In genomic region chr3:121018917-121019321, GRCh38 we compare ENCODE assay signal across 21 cellular contexts.
"Had no signal": no experiment of that assay in that cellular context is flagged by ENCODE, and none has a peak within 500 bp of the region (broad histone marks: within the 10 kb centered on the region; RNA-seq: fewer than 3 reads in every experiment).

No MANE protein-coding gene starts in this region.

- H3K4me1 ChIP-seq: breast epithelium, pancreas, testis had no signal

- FAIRE-seq: astrocyte, endothelial cell of umbilical vein, pancreas had no signal

- H3K27ac ChIP-seq: breast epithelium, neutrophil, pancreas, testis had no signal

- H3K9me3 ChIP-seq: pancreas, testis had no signal

- H3K27me3 ChIP-seq: breast epithelium, neutrophil, pancreas, testis had no signal

- DNase-seq: activated CD4-positive, alpha-beta T cell treated with anti-CD3 and anti-CD28 coated beads, Interleukin-2, amount 50 U/mL, for 1 hour; activated CD8-positive, alpha-beta memory T cell treated with anti-CD3 and anti-CD28 coated beads, Interleukin-2, amount 50 U/mL, for 4 hours; activated naive CD4-positive, alpha-beta T cell treated with anti-CD3 and anti-CD28 coated beads, Interleukin-2, amount 50 U/mL, for 16 hours; activated T-cell treated with anti-CD3 and anti-CD28 coated beads, Interleukin-2, amount 50 U/mL, for 4 hours; effector CD8-positive, alpha-beta T cell; foreskin fibroblast; glutamatergic neuron; hypothalamus; natural killer cell; pancreas; stimulated activated CD4-positive, alpha-beta T cell treated with anti-CD3 and anti-CD28 coated beads, Interleukin-4, amount 100 ng/mL, for 24 hours; T1000; testis had no signal

- H3K4me2 ChIP-seq: smooth muscle cell had no signal

- H3K4me3 ChIP-seq: breast epithelium, pancreas, smooth muscle cell, testis had no signal

- ATAC-seq: activated CD4-positive, CD25-positive, alpha-beta regulatory T cell treated with anti-CD3 and anti-CD28 coated beads, Interleukin-2, amount 50 U/mL, for 24 hours; activated T-cell treated with anti-CD3 and anti-CD28 coated beads, Interleukin-2, amount 50 U/mL, for 4 hours; natural killer cell; pancreas; sciatic nerve; stimulated activated effector memory CD8-positive, alpha-beta T cell treated with anti-CD3 and anti-CD28 coated beads, Interleukin-12 subunit alpha, Interleukin-12 subunit beta, amount 100 ng/mL, for 72 hours had no signal

- H3K36me3 ChIP-seq: breast epithelium, neutrophil, pancreas had no signal
